In the genomic region with DNA sequence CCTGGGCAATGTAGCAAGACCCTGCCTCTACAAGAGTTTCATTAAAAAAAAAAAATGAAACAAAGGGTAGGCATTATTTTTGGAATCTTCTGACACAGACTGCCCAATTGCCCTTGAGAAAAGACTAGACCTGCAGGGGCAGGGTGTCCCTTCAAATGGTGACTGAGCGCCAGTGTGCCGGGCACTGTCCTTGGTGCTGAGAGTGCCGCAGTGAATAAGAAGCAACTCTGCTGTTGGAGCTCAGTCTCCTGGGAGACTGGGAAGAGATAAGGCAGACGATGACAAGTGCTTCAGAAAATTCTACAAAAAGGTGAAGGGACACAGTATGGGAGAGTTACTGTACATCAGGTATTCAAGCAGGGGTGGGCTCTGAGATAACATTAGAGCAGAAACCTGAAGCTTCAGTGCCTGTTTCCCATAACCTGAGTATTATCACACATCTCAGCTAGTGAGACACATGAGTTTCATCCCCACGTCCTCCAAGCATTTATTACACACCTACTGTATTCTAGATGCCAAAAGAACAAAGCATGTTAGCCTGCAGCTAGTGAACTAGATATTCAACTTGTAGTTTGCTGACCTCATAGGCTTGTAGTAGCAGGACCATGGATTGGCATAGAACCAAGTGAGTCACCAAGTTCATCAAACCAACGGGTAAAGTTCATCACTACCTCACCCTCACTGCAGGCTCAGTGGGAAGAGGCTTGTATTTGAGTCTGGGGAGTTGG, we compare ENCODE assay signal across 10 cellular contexts. TPM values are rescaled to one million over a fixed set of nuclear protein-coding genes. Genes with fewer than 3 reads are reported as not detected.
DNase-seq lines count a peak whose midpoint lies in the region; ATAC-seq, FAIRE-seq and TF ChIP-seq lines count a peak whose summit lies in the region.
"Had no signal": no experiment of that assay in that cellular context is flagged by ENCODE, and none has a peak within 500 bp of the region (broad histone marks: within the 10 kb centered on the region; RNA-seq: fewer than 3 reads in every experiment).

No MANE protein-coding gene starts in this region.

- in situ Hi-C loops in HepG2 (cut with HindIII; ENCODE audit: extremely low pct_ligation_motif_present, low pct_unique_long_range_greater_than_20kb) = no loop called here

- intact Hi-C loops in HepG2 (cut with micrococcal nuclease; ENCODE audit: unreplicated experiment) = no loop called here

- H3K4me2 ChIP-seq in Karpas-422 (ENCODE audit: low read depth, low read length, poor library complexity, severe bottlenecking) = no peak overlapping the region
- H3K4me2 ChIP-seq in astrocyte (ENCODE audit: low read length) = no peak overlapping the region
- H3K4me2 ChIP-seq in HepG2 (ENCODE audit: low read depth, low read length) = no peak overlapping the region

- H3K4me3 ChIP-seq in Karpas-422 (ENCODE audit: low read length) (no peak overlapping the region), astrocyte (ENCODE audit: insufficient read depth, low read depth, low read length) (no peak overlapping the region), HepG2 (replicated peaks in 1 of 3; ENCODE audit: insufficient read depth in 1 of 3, low read depth in 2 of 3, low read length in 3 of 3) (no peak overlapping the region)

- TF ChIP-seq EP300 in HepG2 (IDR thresholded peaks at IDR 0.05; ENCODE audit: low read depth in 2 of 2, low read length in 2 of 2) = no peak
- TF ChIP-seq EP300 in HepG2 (CRISPR knock-in tag; IDR thresholded peaks at IDR 0.05; ENCODE audit: borderline replicate concordance) = no peak

- TF ChIP-seq RAD21 in HepG2 (CRISPR knock-in tag; IDR thresholded peaks at IDR 0.05) = no peak

- no peak overlapping the region for H3K27ac Mint-ChIP-seq in astrocyte (ENCODE audit: unreplicated experiment)

- no peaks in the 10 kb centered on the region for H3K9me2 ChIP-seq in Karpas-422 (replicated peaks; ENCODE audit: insufficient read depth, low read length)

- H3K9me3 ChIP-seq in Karpas-422 (ENCODE audit: low read length) (no peaks in the 10 kb centered on the region), astrocyte (ENCODE audit: insufficient read depth, low read depth, low read length) (no peaks in the 10 kb centered on the region), HepG2 (ENCODE audit: low read length) (no peaks in the 10 kb centered on the region)

- H3K4me3 Mint-ChIP-seq in astrocyte (ENCODE audit: unreplicated experiment) = no peak overlapping the region

- H3K27me3 ChIP-seq in Karpas-422 (ENCODE audit: low read length) (no peaks in the 10 kb centered on the region), astrocyte (ENCODE audit: insufficient read depth, low read length) (peaks cover 11% of the 10 kb centered on the region), HepG2 (ENCODE audit: control insufficient read depth in 1 of 2, insufficient read depth in 2 of 2, low read length in 2 of 2) (no peaks in the 10 kb centered on the region; a peak in 1 of 5 replicates)

- BruUV-seq in HepG2 (replicated peaks; lab: Mats Ljungman, UMichigan) = no TSS peak

- H3K4me1 ChIP-seq in Karpas-422 (ENCODE audit: low read length) = no peaks in the 10 kb centered on the region
- H3K4me1 ChIP-seq in astrocyte (ENCODE audit: insufficient read depth, low read length) = no peaks in the 10 kb centered on the region
- H3K4me1 ChIP-seq in HepG2 (ENCODE audit: insufficient read depth, low read length) = peaks cover 15% of the 10 kb centered on the region

- no peak overlapping the region for H2AFZ ChIP-seq in Karpas-422 (ENCODE audit: low read length)
- no peak overlapping the region for H2AFZ ChIP-seq in astrocyte (ENCODE audit: low read depth, low read length)
- H2AFZ ChIP-seq in HepG2 (ENCODE audit: low read length) = no peak overlapping the region

- H3K9me3 Mint-ChIP-seq in astrocyte (ENCODE audit: unreplicated experiment) = no peaks in the 10 kb centered on the region

- TF ChIP-seq POLR2A in HepG2 (IDR thresholded peaks at IDR 0.05; ENCODE audit: insufficient read depth in 1 of 2, low read depth in 2 of 2, low read length in 2 of 2) = no peak

- TF ChIP-seq CTCF in astrocyte (IDR thresholded peaks at IDR 0.05; ENCODE audit: insufficient read depth, low read depth, low read length) = no peak
- TF ChIP-seq CTCF in HepG2 (CRISPR knock-in tag; IDR thresholded peaks at IDR 0.05) = peak; percentile 27

- H3K79me2 ChIP-seq in Karpas-422 (ENCODE audit: low read length) (no peaks in the 10 kb centered on the region), astrocyte (ENCODE audit: insufficient read depth, low read length) (no peaks in the 10 kb centered on the region), HepG2 (ENCODE audit: insufficient read depth, low read length) (no peaks in the 10 kb centered on the region)

- ATAC-seq in HepG2 (peak; percentile 81), HG02798 (IDR thresholded peaks at IDR 0.05; ENCODE audit: poor library complexity, unreplicated experiment) (no peak)

- H3K36me3 Mint-ChIP-seq in astrocyte (ENCODE audit: low read depth, unreplicated experiment) = no peaks in the 10 kb centered on the region

- FAIRE-seq in astrocyte (lab: Jason Lieb, UNC) (no peak), HepG2 (lab: Jason Lieb, UNC) (peak; percentile 48)

- H3K9ac ChIP-seq in Karpas-422 (ENCODE audit: low read length) = no peak overlapping the region
- H3K9ac ChIP-seq in astrocyte (ENCODE audit: low read length) = no peak overlapping the region
- no peak overlapping the region for H3K9ac ChIP-seq in HepG2 (ENCODE audit: insufficient read depth, low read depth, low read length)

- H4K20me1 ChIP-seq in Karpas-422 (ENCODE audit: insufficient read depth, low read depth, low read length) (no peaks in the 10 kb centered on the region), astrocyte (ENCODE audit: insufficient read depth, low read length) (no peaks in the 10 kb centered on the region), HepG2 (ENCODE audit: insufficient read depth, low read length) (no peaks in the 10 kb centered on the region)

- H3K27ac ChIP-seq in Karpas-422 (ENCODE audit: low read length) = no peak overlapping the region
- no peak overlapping the region for H3K27ac ChIP-seq in astrocyte (ENCODE audit: low read depth, low read length)
- H3K27ac ChIP-seq in HepG2 (ENCODE audit: extremely low read length, insufficient read depth, low read length) = no peak overlapping the region

- H3K27me3 Mint-ChIP-seq in astrocyte (ENCODE audit: low read depth, unreplicated experiment) = peaks cover 46% of the 10 kb centered on the region

- 4% methylated on average over 5 of the region's 6 CpGs for WGBS in HepG2 (ENCODE audit: low lambda C conversion rate)

- DNase-seq in GM03348 (ENCODE audit: low spot score) = peak; percentile 56
- peak; percentile 72 for DNase-seq in Karpas-422
- DNase-seq in astrocyte (ENCODE audit: low read depth) = peak; percentile 30
- peak; percentile 60 for DNase-seq in HepG2 (ENCODE audit: low spot score)
- DNase-seq in SKM-1 (lab: John Stamatoyannopoulos, UW; ENCODE audit: unreplicated experiment) = no peak
- no peak for DNase-seq in NCI-H128 (lab: John Stamatoyannopoulos, UW; ENCODE audit: unreplicated experiment)
- no peak for DNase-seq in DMS153 treated with DMSO at 0.1 percent for 48 hours (lab: John Stamatoyannopoulos, UW; ENCODE audit: unreplicated experiment)
- DNase-seq: NCI-H748 treated with DMSO at 0.1 percent for 48 hours, retina had no signal

- no peaks in the 10 kb centered on the region for H3K4me1 Mint-ChIP-seq in astrocyte (ENCODE audit: low read depth, unreplicated experiment)

- POLR2A ChIA-PET in HepG2 (lab: Yijun Ruan, JAX) = interaction anchor here (1.9 kb wide), 1 partner anchor 18 kb away, joined by 12 read pairs; a partner anchor contains a TSS

- H3K36me3 ChIP-seq in Karpas-422 (ENCODE audit: insufficient read depth, low read length) (no peaks in the 10 kb centered on the region), astrocyte (ENCODE audit: insufficient read depth, low read length) (no peaks in the 10 kb centered on the region), HepG2 (replicated peaks in 1 of 2; ENCODE audit: control insufficient read depth in 1 of 2, insufficient read depth in 2 of 2, low read length in 2 of 2) (no peaks in the 10 kb centered on the region)

- CTCF ChIA-PET in HepG2 (lab: Yijun Ruan, JAX; ENCODE audit: low intra/inter-chr PET ratio, low total read pairs) = no interaction called here

TF ChIP-seq in HepG2, 621 proteins besides CTCF, POLR2A, EP300 and RAD21 (continues in another document):
- 0 out of 2 replicates have a peak, but pooled peaks have one; percentile 24 for TF ChIP-seq SNAPC2 (CRISPR knock-in tag; IDR thresholded peaks at IDR 0.05)

RNA-seq across cellular contexts. Expression of a gene that starts 18.4 kb away (rescaled TPM):
- 1,479 and 2,277 TPM in 2 replicates for total RNA-seq in Karpas-422 (2014; rRNA removed; shearing (Covaris generic); ENCODE audit: low replicate concordance)
- total RNA-seq in astrocyte (737 and 804 TPM in 2 replicates), HepG2 (2016; rRNA removed; fragmentation: Illumina TruSeq; extraction: Trizol) (2,010 and 2,638 TPM in 2 replicates)
- 1,858 and 2,176 TPM in 2 replicates for total RNA-seq in HepG2 (2016; cell fraction: cytosol; rRNA removed; fragmentation: Illumina TruSeq; extraction: Trizol; ENCODE audit: low read depth)
- total RNA-seq in HepG2 (2016; cell fraction: insoluble cytoplasmic fraction; rRNA removed; fragmentation: Illumina TruSeq; extraction: Trizol) = 2,021 and 2,756 TPM in 2 replicates
- 3,644 and 4,048 TPM in 2 replicates for total RNA-seq in HepG2 (2016; cell fraction: membrane; rRNA removed; fragmentation: Illumina TruSeq; extraction: Trizol)
- total RNA-seq in HepG2 (2016; cell fraction: nucleus; rRNA removed; fragmentation: Illumina TruSeq; extraction: Trizol) = 641 and 715 TPM in 2 replicates
- polyA plus RNA-seq in HepG2 (2011; rRNA removed) = 1,552 and 1,682 TPM in 2 replicates
- polyA plus RNA-seq in HepG2 (2011; cell fraction: cytosol; rRNA removed) = 1,274 and 1,563 TPM in 2 replicates
- 268 and 378 TPM in 2 replicates for polyA plus RNA-seq in HepG2 (2011; cell fraction: nucleus; rRNA removed)
- 3,472 and 3,503 TPM in 2 replicates for polyA plus RNA-seq in HepG2 (2012)
- polyA plus RNA-seq in HepG2 (2016; cell fraction: cytosol; fragmentation: Illumina TruSeq; extraction: Trizol; ENCODE audit: low read depth) = 3,344 and 3,698 TPM in 2 replicates
- 3,158 and 3,586 TPM in 2 replicates for polyA plus RNA-seq in HepG2 (2016; cell fraction: insoluble cytoplasmic fraction; fragmentation: Illumina TruSeq; extraction: Trizol; ENCODE audit: low read depth)
- polyA plus RNA-seq in HepG2 (2016; cell fraction: membrane; fragmentation: Illumina TruSeq; extraction: Trizol; ENCODE audit: low read depth) = 4,657 and 4,799 TPM in 2 replicates
- 1,462 and 1,519 TPM in 2 replicates for polyA plus RNA-seq in HepG2 (2016; cell fraction: nucleus; fragmentation: Illumina TruSeq; extraction: Trizol; ENCODE audit: insufficient read depth, low read depth)
- 334 and 786 TPM in 2 replicates for polyA minus RNA-seq in HepG2 (2011; rRNA and poly(A)+ RNA removed; ENCODE audit: low replicate concordance)
- polyA minus RNA-seq in HepG2 (2011; cell fraction: cytosol; rRNA and poly(A)+ RNA removed) = 353 and 418 TPM in 2 replicates
- 166 and 250 TPM in 2 replicates for polyA minus RNA-seq in HepG2 (2011; cell fraction: nucleus; rRNA and poly(A)+ RNA removed)

Comparison
In these comparisons a context has a peak if more than half of its experiments do, and no peak if none do; other contexts are left out.
1. DNase-seq: peak in GM03348 (single experiment), Karpas-422 (single experiment), astrocyte (single experiment) and HepG2 (single experiment); none in SKM-1 (single experiment), NCI-H128 (single experiment) and DMS153 treated with DMSO at 0.1 percent for 48 hours (single experiment).